ENCODE assay signal across 8 cellular contexts in genomic region chr1:21338568-21339401, GRCh38. TPM values are rescaled to one million over a fixed set of nuclear protein-coding genes. Genes with fewer than 3 reads are reported as not detected.
DNase-seq lines count a peak whose midpoint lies in the region; ATAC-seq and TF ChIP-seq lines count a peak whose summit lies in the region.

No MANE protein-coding gene starts in this region.

- peak overlapping the region; percentile 71 for H3K27ac Mint-ChIP-seq in HFFc6

- H3K36me3 ChIP-seq in gastrocnemius medialis (no peaks in the 10 kb centered on the region), OCI-LY7 (ENCODE audit: insufficient read depth, low read length) (no peaks in the 10 kb centered on the region)

- H4K20me1 ChIP-seq in OCI-LY7 (ENCODE audit: insufficient read depth, low read length): no peaks in the 10 kb centered on the region

- H3K4me1 Mint-ChIP-seq in HFFc6 (ENCODE audit: low read depth): peaks cover 74% of the 10 kb centered on the region

- DNase-seq in HFFc6 (no peak), NCI-H774 (lab: John Stamatoyannopoulos, UW) (peak; percentile 57), fibroblast of mammary gland (ENCODE audit: low read depth) (peak; percentile 69), gastrocnemius medialis (peak; percentile 65 to 81), OCI-LY7 (ENCODE audit: low spot score) (no peak), COLO829 (ENCODE audit: low spot score) (no peak)
- DNase-seq in activated effector memory CD4-positive, alpha-beta T cell treated with anti-CD3 and anti-CD28 coated beads, Interleukin-2, amount 50 U/mL, for 16 hours: no peak

- TF ChIP-seq CTCF in HFFc6 (IDR thresholded peaks at IDR 0.05) (no peak), fibroblast of mammary gland (conservative IDR thresholded peaks at IDR 0.05; ENCODE audit: control insufficient read depth, insufficient read depth, low read depth, low read length) (no peak), gastrocnemius medialis (IDR thresholded peaks at IDR 0.05 in 4 of 5, conservative IDR thresholded peaks at IDR 0.05 in 1 of 5) (no peak), OCI-LY7 (conservative IDR thresholded peaks at IDR 0.05; ENCODE audit: low read length) (no peak)

- H3K9me3 ChIP-seq in gastrocnemius medialis (no peaks in the 10 kb centered on the region), OCI-LY7 (ENCODE audit: low read length) (no peaks in the 10 kb centered on the region)

- peak in 1 of 2 donors; percentile 10 for TF ChIP-seq POLR2A in gastrocnemius medialis (IDR thresholded peaks at IDR 0.05)

- CTCF ChIA-PET in OCI-LY7 (lab: Charles Lee; ENCODE audit: unreplicated experiment): interaction anchor here (1.0 kb wide), 2 partner anchors 13 to 53 kb away, joined by 6 to 12 read pairs; no protein-coding TSS in a partner anchor

- H3K4me3 Mint-ChIP-seq in HFFc6: no peak overlapping the region

- intact Hi-C loops in gastrocnemius medialis (cut with DNase I; ENCODE audit: low total_unique reads): loop anchor here (2.0 kb wide), 1 partner anchor 14 kb away; no protein-coding TSS in a partner anchor
- intact Hi-C loops in OCI-LY7 (cut with micrococcal nuclease; ENCODE audit: unreplicated experiment): no loop called here

- in situ Hi-C loops in gastrocnemius medialis (cut with MboI; ENCODE audit: low sequenced_read_pairs in 4 of 4): no loop called here

- H2AFZ ChIP-seq in OCI-LY7 (ENCODE audit: low read length): no peak overlapping the region

- no peak overlapping the region for H3K4me3 ChIP-seq in fibroblast of mammary gland (ENCODE audit: control insufficient read depth, low read depth, low read length)
- H3K4me3 ChIP-seq in gastrocnemius medialis: no peak overlapping the region
- no peak overlapping the region for H3K4me3 ChIP-seq in OCI-LY7 (ENCODE audit: low read depth, low read length, poor library complexity, severe bottlenecking)

- no peaks in the 10 kb centered on the region for H3K9me3 Mint-ChIP-seq in HFFc6

- H3K4me1 ChIP-seq in gastrocnemius medialis (peaks cover 41 to 66% of the 10 kb centered on the region in 2 donors), OCI-LY7 (ENCODE audit: insufficient read depth, low read length, poor library complexity, severe bottlenecking) (peaks cover 54% of the 10 kb centered on the region)

- no peaks in the 10 kb centered on the region; the same call in 1 of the 2 replicates for H3K79me2 ChIP-seq in OCI-LY7 (ENCODE audit: insufficient read depth, low read depth, low read length)

- H3K27ac ChIP-seq in gastrocnemius medialis (peak overlapping the region; percentile 67 to 89 (median 76)), OCI-LY7 (ENCODE audit: low read depth, low read length, poor library complexity, severe bottlenecking) (no peak overlapping the region)

- no TSS peak for BruUV-seq in OCI-LY7 (replicated peaks; lab: Mats Ljungman, UMichigan)

- ATAC-seq in gastrocnemius medialis: peak; percentile 45 to 47
- ATAC-seq in esophagus mucosa: no peak

- H3K9me2 ChIP-seq in OCI-LY7 (ENCODE audit: insufficient read depth, low read length): no peaks in the 10 kb centered on the region

- POLR2A ChIA-PET in OCI-LY7 (lab: Charles Lee): interaction anchor here (0.6 kb wide), 2 partner anchors 125 to 338 kb away, joined by 3 to 6 read pairs; no protein-coding TSS in a partner anchor

- no peak overlapping the region for H3K4me2 ChIP-seq in OCI-LY7 (ENCODE audit: low read length)

- H3K36me3 Mint-ChIP-seq in HFFc6 (ENCODE audit: low read depth): no peaks in the 10 kb centered on the region

- H3K27me3 ChIP-seq in gastrocnemius medialis: no peaks in the 10 kb centered on the region

- H3K27me3 Mint-ChIP-seq in HFFc6 (ENCODE audit: insufficient read depth): peaks cover 1% of the 10 kb centered on the region

RNA-seq across cellular contexts. Expression of gene ECE1, which starts 48.5 kb away (rescaled TPM):
- 100 to 1,000 TPM; 116 to 134 (median 124) TPM for total RNA-seq in HFFc6 (2021; fragmentation: NEBNext Ultra II Directional; extraction: Animal tissue kit (Norgen Biotek cat#: 25700))
- total RNA-seq in gastrocnemius medialis: 10 to 100 TPM; 17.1 to 39.9 (median 26.7) TPM
- total RNA-seq in OCI-LY7 (2014; rRNA removed; shearing (Covaris generic)): 13.5 and 20.0 TPM in 2 replicates
- total RNA-seq in OCI-LY7 (2022): 25.3 and 32.8 TPM in 2 replicates
- 18.2 TPM for total RNA-seq in esophagus mucosa

Comparison
In these comparisons a context has a peak if more than half of its experiments do, and no peak if none do; other contexts are left out.
1. DNase-seq: peak in NCI-H774 (single experiment), fibroblast of mammary gland (single experiment) and gastrocnemius medialis (2 of 2); none in HFFc6 (single experiment), OCI-LY7 (single experiment), COLO829 (single experiment) and activated effector memory CD4-positive, alpha-beta T cell treated with anti-CD3 and anti-CD28 coated beads, Interleukin-2, amount 50 U/mL, for 16 hours (single experiment).